ENCODE assay signal across 31 cellular contexts in genomic region chr2:26119521-26119920, GRCh38.
"Had no signal": no experiment of that assay in that cellular context is flagged by ENCODE, and none has a peak within 500 bp of the region (broad histone marks: within the 10 kb centered on the region; RNA-seq: fewer than 3 reads in every experiment).

No MANE protein-coding gene starts in this region.

- H3K27me3 Mint-ChIP-seq: naive thymus-derived CD4-positive, alpha-beta T cell; progenitor cell of endocrine pancreas; stimulated activated memory B cell treated with anti-CD40 and anti-IgM and Interleukin-4, amounts not matched to agents 10 μg/mL and 1 μg/mL and 100 μg/mL, for 72 hours; stimulated activated naive CD8-positive, alpha-beta T cell treated with anti-CD3 and anti-CD28 coated beads, Interleukin-15, amount 100 ng/mL, for 72 hours; type B pancreatic cell had no signal

- ATAC-seq: naive thymus-derived CD4-positive, alpha-beta T cell; natural killer cell; psoas muscle; sciatic nerve; stimulated activated memory B cell treated with anti-CD40 and anti-IgM and Interleukin-4, amounts not matched to agents 10 μg/mL and 1 μg/mL and 100 μg/mL, for 72 hours; stimulated activated naive CD8-positive, alpha-beta T cell treated with anti-CD3 and anti-CD28 coated beads, Interleukin-15, amount 100 ng/mL, for 72 hours; stimulated activated naive CD8-positive, alpha-beta T cell treated with anti-CD3 and anti-CD28 coated beads, Interleukin-15, Interleukin-2, amounts not matched to agents 100 U/mL and 50 U/mL, for 24 hours; upper lobe of right lung had no signal

- H3K27ac Mint-ChIP-seq: natural killer cell; nephron; neural progenitor cell; progenitor cell of endocrine pancreas; stimulated activated memory B cell treated with anti-CD40 and anti-IgM and Interleukin-4, amounts not matched to agents 10 μg/mL and 1 μg/mL and 100 μg/mL, for 72 hours; stimulated activated naive CD8-positive, alpha-beta T cell treated with anti-CD3 and anti-CD28 coated beads, Interleukin-15, amount 100 ng/mL, for 72 hours; type B pancreatic cell had no signal

- H3K4me3 ChIP-seq: neural progenitor cell, ovary, psoas muscle, skin epidermis, smooth muscle cell, spleen, suprapubic skin, testis, tibial artery, transverse colon, upper lobe of right lung, uterus had no signal

- H3K27ac ChIP-seq: neural progenitor cell, ovary, parathyroid adenoma, skin epidermis, spleen, suprapubic skin, testis, tibial artery, transverse colon, upper lobe of right lung, uterus had no signal

- H3K9me3 ChIP-seq: ovary, psoas muscle, spleen, suprapubic skin, testis, tibial artery, transverse colon, upper lobe of right lung, uterus had no signal

- H3K4me3 Mint-ChIP-seq: naive thymus-derived CD4-positive, alpha-beta T cell; natural killer cell; nephron; neural progenitor cell; stimulated activated memory B cell treated with anti-CD40 and anti-IgM and Interleukin-4, amounts not matched to agents 10 μg/mL and 1 μg/mL and 100 μg/mL, for 72 hours; stimulated activated naive CD8-positive, alpha-beta T cell treated with anti-CD3 and anti-CD28 coated beads, Interleukin-15, amount 100 ng/mL, for 72 hours; type B pancreatic cell had no signal

- H3K36me3 Mint-ChIP-seq: natural killer cell had no signal

- H3K4me2 ChIP-seq: neural progenitor cell, smooth muscle cell had no signal

- H3K4me1 ChIP-seq: neural progenitor cell, suprapubic skin, testis, upper lobe of right lung, uterus had no signal

- H3K27me3 ChIP-seq: neural progenitor cell, ovary, spleen, suprapubic skin, testis, tibial artery, transverse colon, upper lobe of right lung, uterus had no signal

- H2AFZ ChIP-seq: neural progenitor cell, parathyroid adenoma had no signal

- DNase-seq: naive thymus-derived CD4-positive, alpha-beta T cell; natural killer cell; occipital lobe; ovary; posterior cingulate gyrus; psoas muscle; spleen; stimulated activated CD4-positive, alpha-beta T cell treated with anti-CD3 and anti-CD28 coated beads, Interleukin-12 subunit alpha, Interleukin-12 subunit beta, amount 100 ng/mL, for 4 hours; stimulated activated CD4-positive, alpha-beta T cell treated with anti-CD3 and anti-CD28 coated beads, Interleukin-1b, Interleukin-23, amount 100 ng/mL, for 48 hours; stimulated activated CD4-positive, alpha-beta T cell treated with anti-CD3 and anti-CD28 coated beads, Interleukin-4, amount 100 ng/mL, for 1 hour; stimulated activated CD4-positive, alpha-beta T cell treated with anti-CD3 and anti-CD28 coated beads, Interleukin-4, amount 100 ng/mL, for 4 hours; stimulated activated CD8-positive, alpha-beta memory T cell treated with anti-CD3 and anti-CD28 coated beads, Interleukin-4, amount 100 ng/mL, for 48 hours; stimulated activated naive CD4-positive, alpha-beta T cell; stimulated activated naive CD8-positive, alpha-beta T cell treated with anti-CD3 and anti-CD28 coated beads, Interleukin-15, amount 100 ng/mL, for 72 hours; stimulated activated naive CD8-positive, alpha-beta T cell treated with anti-CD3 and anti-CD28 coated beads, Interleukin-15, Interleukin-2, amounts not matched to agents 100 U/mL and 50 U/mL, for 24 hours; substantia nigra; testis; tibial artery; transverse colon; upper lobe of right lung; uterus had no signal

- H3K4me1 Mint-ChIP-seq: neural progenitor cell; stimulated activated memory B cell treated with anti-CD40 and anti-IgM and Interleukin-4, amounts not matched to agents 10 μg/mL and 1 μg/mL and 100 μg/mL, for 72 hours had no signal

- H3K36me3 ChIP-seq: ovary, suprapubic skin, tibial artery, transverse colon, upper lobe of right lung, uterus had no signal

- H3K9ac ChIP-seq: neural progenitor cell, parathyroid adenoma had no signal

- H3K9me3 Mint-ChIP-seq: naive thymus-derived CD4-positive, alpha-beta T cell; natural killer cell; nephron; neural progenitor cell; stimulated activated memory B cell treated with anti-CD40 and anti-IgM and Interleukin-4, amounts not matched to agents 10 μg/mL and 1 μg/mL and 100 μg/mL, for 72 hours; stimulated activated naive CD8-positive, alpha-beta T cell treated with anti-CD3 and anti-CD28 coated beads, Interleukin-15, amount 100 ng/mL, for 72 hours; type B pancreatic cell had no signal
